ENCODE assay signal across 14 cellular contexts in the genomic region with DNA sequence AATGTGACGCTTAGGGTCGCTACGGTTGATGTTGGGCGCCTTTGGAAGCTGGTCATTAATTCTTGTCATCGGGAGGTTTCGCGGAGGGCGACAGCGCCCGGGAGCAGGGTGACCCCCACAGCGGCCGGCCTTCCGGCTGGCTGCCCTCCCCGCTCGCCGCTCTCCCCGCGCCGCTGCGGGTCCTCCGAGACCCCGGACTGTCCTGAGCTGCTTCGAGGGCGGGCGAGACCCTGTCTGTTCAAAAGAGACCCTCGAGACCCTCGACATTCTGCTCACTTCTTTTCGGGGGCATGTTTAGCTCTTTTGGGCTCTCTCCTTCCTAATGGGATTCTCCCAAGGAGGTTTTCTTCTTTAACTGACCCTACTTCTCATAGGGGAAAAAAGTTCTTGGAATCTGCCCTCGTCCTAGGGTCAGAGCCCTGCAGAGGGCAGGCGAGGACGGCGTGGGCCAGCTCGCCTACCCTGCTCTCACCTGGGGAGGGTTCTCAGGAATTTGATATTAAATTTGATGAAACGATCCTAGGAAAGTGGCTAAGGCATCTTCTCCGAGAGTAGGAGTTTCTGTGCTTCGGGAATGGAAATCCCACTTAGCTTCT.
DNase-seq lines count a peak whose midpoint lies in the region; ATAC-seq and TF ChIP-seq lines count a peak whose summit lies in the region.
"Had no signal": no experiment of that assay in that cellular context is flagged by ENCODE, and none has a peak within 500 bp of the region (broad histone marks: within the 10 kb centered on the region; RNA-seq: fewer than 3 reads in every experiment).

No MANE protein-coding gene starts in this region.

- H3K27ac Mint-ChIP-seq in activated T-cell treated with anti-CD3 and anti-CD28 coated beads, Interleukin-2, amount 50 U/mL, for 72 hours = no peak overlapping the region
- no peak overlapping the region for H3K27ac Mint-ChIP-seq in chondrocyte (ENCODE audit: unreplicated experiment)
- no peak overlapping the region for H3K27ac Mint-ChIP-seq in stimulated activated naive CD8-positive, alpha-beta T cell treated with anti-CD3 and anti-CD28 coated beads, Interleukin-15, amount 100 ng/mL, for 72 hours
- H3K27ac Mint-ChIP-seq: CD4-positive, alpha-beta T cell; HFFc6 had no signal

- ATAC-seq in activated T-cell treated with anti-CD3 and anti-CD28 coated beads, Interleukin-2, amount 50 U/mL, for 72 hours (replicated peaks in 1 of 2) = no peak
- ATAC-seq in activated T-cell treated with anti-CD3 and anti-CD28 coated beads, Interleukin-2, amount 50 U/mL, for 4 hours = no peak
- no peak for ATAC-seq in stimulated activated naive CD8-positive, alpha-beta T cell treated with anti-CD3 and anti-CD28 coated beads, Interleukin-15, amount 100 ng/mL, for 72 hours

- no peak for DNase-seq in activated T-cell treated with anti-CD3 and anti-CD28 coated beads, Interleukin-2, amount 50 U/mL, for 72 hours
- DNase-seq in activated T-cell treated with anti-CD3 and anti-CD28 coated beads, Interleukin-2, amount 50 U/mL, for 4 hours = no peak
- DNase-seq in chondrocyte (ENCODE audit: low spot score) (no peak), iPS-NIHi7 (ENCODE audit: extremely low spot score) (peak; percentile 32), germinal center (ENCODE audit: low spot score) (no peak), GDM1 (lab: John Stamatoyannopoulos, UW) (no peak), NCI-H446 (lab: John Stamatoyannopoulos, UW) (no peak)
- no peak for DNase-seq in stimulated activated naive CD8-positive, alpha-beta T cell treated with anti-CD3 and anti-CD28 coated beads, Interleukin-15, amount 100 ng/mL, for 72 hours
- DNase-seq: activated T-cell treated with anti-CD3 and anti-CD28 coated beads, Interleukin-2, amount 50 U/mL, for 48 hours; CD4-positive, alpha-beta T cell; cerebellar nuclear complex; HFFc6; RPMI8226; stimulated activated naive CD4-positive, alpha-beta T cell treated with Interleukin-2 at 50 U/mL for 16 hours had no signal

- no peaks in the 10 kb centered on the region for H3K36me3 Mint-ChIP-seq in activated T-cell treated with anti-CD3 and anti-CD28 coated beads, Interleukin-2, amount 50 U/mL, for 72 hours (ENCODE audit: insufficient read depth in 2 of 2)
- no peaks in the 10 kb centered on the region for H3K36me3 Mint-ChIP-seq in activated T-cell treated with anti-CD3 and anti-CD28 coated beads, Interleukin-2, amount 50 U/mL, for 4 hours (ENCODE audit: insufficient read depth)
- no peaks in the 10 kb centered on the region for H3K36me3 Mint-ChIP-seq in chondrocyte (ENCODE audit: low read depth)

- no peak for TF ChIP-seq CTCF in chondrocyte (IDR thresholded peaks at IDR 0.05)

- no peaks in the 10 kb centered on the region for H3K9me3 Mint-ChIP-seq in activated T-cell treated with anti-CD3 and anti-CD28 coated beads, Interleukin-2, amount 50 U/mL, for 72 hours
- no peaks in the 10 kb centered on the region for H3K9me3 Mint-ChIP-seq in activated T-cell treated with anti-CD3 and anti-CD28 coated beads, Interleukin-2, amount 50 U/mL, for 4 hours
- H3K9me3 Mint-ChIP-seq in chondrocyte (ENCODE audit: low read depth) = no peaks in the 10 kb centered on the region
- no peaks in the 10 kb centered on the region for H3K9me3 Mint-ChIP-seq in stimulated activated naive CD8-positive, alpha-beta T cell treated with anti-CD3 and anti-CD28 coated beads, Interleukin-15, amount 100 ng/mL, for 72 hours
- H3K9me3 Mint-ChIP-seq: CD4-positive, alpha-beta T cell had no signal

- peaks cover 58% of the 10 kb centered on the region for H3K27me3 Mint-ChIP-seq in activated T-cell treated with anti-CD3 and anti-CD28 coated beads, Interleukin-2, amount 50 U/mL, for 72 hours (ENCODE audit: low read depth)
- H3K27me3 Mint-ChIP-seq in activated T-cell treated with anti-CD3 and anti-CD28 coated beads, Interleukin-2, amount 50 U/mL, for 4 hours (ENCODE audit: low read depth) = peaks cover 50% of the 10 kb centered on the region
- peaks cover 59% of the 10 kb centered on the region for H3K27me3 Mint-ChIP-seq in chondrocyte (ENCODE audit: low read depth)
- peaks cover 63% of the 10 kb centered on the region for H3K27me3 Mint-ChIP-seq in stimulated activated naive CD8-positive, alpha-beta T cell treated with anti-CD3 and anti-CD28 coated beads, Interleukin-15, amount 100 ng/mL, for 72 hours

- peak overlapping the region; percentile 67 to 78 for H3K4me3 Mint-ChIP-seq in activated T-cell treated with anti-CD3 and anti-CD28 coated beads, Interleukin-2, amount 50 U/mL, for 72 hours
- H3K4me3 Mint-ChIP-seq in activated T-cell treated with anti-CD3 and anti-CD28 coated beads, Interleukin-2, amount 50 U/mL, for 4 hours = no peak overlapping the region
- peak overlapping the region; percentile 28 for H3K4me3 Mint-ChIP-seq in chondrocyte (ENCODE audit: unreplicated experiment)
- H3K4me3 Mint-ChIP-seq in stimulated activated naive CD8-positive, alpha-beta T cell treated with anti-CD3 and anti-CD28 coated beads, Interleukin-15, amount 100 ng/mL, for 72 hours = peak overlapping the region; percentile 68 to 92
- H3K4me3 Mint-ChIP-seq: HFFc6 had no signal

- peaks cover 26% of the 10 kb centered on the region for H3K4me1 Mint-ChIP-seq in activated T-cell treated with anti-CD3 and anti-CD28 coated beads, Interleukin-2, amount 50 U/mL, for 72 hours (ENCODE audit: low read depth)
- peaks cover 9% of the 10 kb centered on the region for H3K4me1 Mint-ChIP-seq in activated T-cell treated with anti-CD3 and anti-CD28 coated beads, Interleukin-2, amount 50 U/mL, for 4 hours (ENCODE audit: low read depth)
- peaks cover 7% of the 10 kb centered on the region for H3K4me1 Mint-ChIP-seq in chondrocyte (ENCODE audit: low read depth)
- peaks cover 52% of the 10 kb centered on the region for H3K4me1 Mint-ChIP-seq in stimulated activated naive CD8-positive, alpha-beta T cell treated with anti-CD3 and anti-CD28 coated beads, Interleukin-15, amount 100 ng/mL, for 72 hours
